1 cellular context compared by ENCODE assay signal in genomic region chr1:151522427-151522826, GRCh38. TPM values are rescaled to one million over a fixed set of nuclear protein-coding genes. Genes with fewer than 3 reads are reported as not detected.
"Had no signal": no experiment of that assay in that cellular context is flagged by ENCODE, and none has a peak within 500 bp of the region (broad histone marks: within the 10 kb centered on the region; RNA-seq: fewer than 3 reads in every experiment).

No MANE protein-coding gene starts in this region.

RNA-seq across cellular contexts. Expression of gene CGN, which starts 11.2 kb away (rescaled TPM):
- total RNA-seq: myocyte had no signal
